Comparison of ENCODE assay signal across 9 cellular contexts in genomic region chr9:87792831-87793288, GRCh38.
DNase-seq lines count a peak whose midpoint lies in the region; ATAC-seq and TF ChIP-seq lines count a peak whose summit lies in the region.
"Had no signal": no experiment of that assay in that cellular context is flagged by ENCODE, and none has a peak within 500 bp of the region (broad histone marks: within the 10 kb centered on the region; RNA-seq: fewer than 3 reads in every experiment).

No MANE protein-coding gene starts in this region.

- no peak overlapping the region for H3K4me3 ChIP-seq in skin epidermis

- H3K4me1 ChIP-seq in foreskin keratinocyte: no peaks in the 10 kb centered on the region

- H3K27ac ChIP-seq in foreskin keratinocyte (no peak overlapping the region), skin epidermis (peak overlapping the region in 19 of 21 experiments; percentile 7 to 89 (median 57))

- H3K4me1 Mint-ChIP-seq in Calu3 (ENCODE audit: low read depth, unreplicated experiment): peaks cover 16% of the 10 kb centered on the region
- H3K4me1 Mint-ChIP-seq: memory B cell had no signal

- no peak overlapping the region for H3K4me3 Mint-ChIP-seq in Calu3 (ENCODE audit: low read depth, unreplicated experiment)
- H3K4me3 Mint-ChIP-seq: memory B cell had no signal

- TF ChIP-seq CTCF in Calu3 (IDR thresholded peaks at IDR 0.05; ENCODE audit: unreplicated experiment): peak; percentile 13
- TF ChIP-seq CTCF in foreskin keratinocyte (conservative IDR thresholded peaks at IDR 0.05): no peak

- peak overlapping the region; percentile 63 for H3K27ac Mint-ChIP-seq in Calu3 (ENCODE audit: unreplicated experiment)
- H3K27ac Mint-ChIP-seq: memory B cell had no signal

- no peaks in the 10 kb centered on the region for H3K27me3 ChIP-seq in foreskin keratinocyte

- H3K9me3 Mint-ChIP-seq in Calu3 (ENCODE audit: low read depth, unreplicated experiment): peaks cover 2% of the 10 kb centered on the region
- H3K9me3 Mint-ChIP-seq: memory B cell had no signal

- peak; percentile 69 for DNase-seq in Calu3
- DNase-seq in HUDEP-2 (lab: John Stamatoyannopoulos, UW; ENCODE audit: unreplicated experiment in 76 of 76): peak in 74 of 76 experiments; percentile 16 to 94 (median 86)
- peak; percentile 53 to 65 for DNase-seq in activated CD4-positive, alpha-beta T cell treated with anti-CD3 and anti-CD28 coated beads, Interleukin-2, amount 50 U/mL, for 48 hours
- DNase-seq in foreskin keratinocyte: no peak
- no peak for DNase-seq in occipital lobe (lab: John Stamatoyannopoulos, UW)
- no peak for DNase-seq in NCI-H748 treated with DMSO at 0.1 percent for 48 hours (lab: John Stamatoyannopoulos, UW)

- CTCF ChIA-PET in Calu3 (lab: Charles Lee): interaction anchor here (0.7 to 2.2 kb wide), 3 partner anchors 22 to 218 kb away, joined by 3 to 7 read pairs (median 4); partner anchors contain the start of gene CTSL

- BruUV-seq in Calu3 (replicated peaks; lab: Mats Ljungman, UMichigan): no TSS peak

- ATAC-seq in GM21526 (IDR thresholded peaks at IDR 0.05; ENCODE audit: low FRiP score, unreplicated experiment) (peak; percentile 99), foreskin keratinocyte (peak; percentile 50)

- intact Hi-C loops in Calu3 (cut with micrococcal nuclease; ENCODE audit: unreplicated experiment): no loop called here

- no peaks in the 10 kb centered on the region for H3K36me3 Mint-ChIP-seq in Calu3 (ENCODE audit: insufficient read depth, unreplicated experiment)
- H3K36me3 Mint-ChIP-seq: memory B cell had no signal

- no peaks in the 10 kb centered on the region for H3K27me3 Mint-ChIP-seq in Calu3 (ENCODE audit: unreplicated experiment)
- H3K27me3 Mint-ChIP-seq: memory B cell had no signal

Comparison
In these comparisons a context has a peak if more than half of its experiments do, and no peak if none do; other contexts are left out.
1. DNase-seq: peak in Calu3 (single experiment), HUDEP-2 (74 of 76) and activated CD4-positive, alpha-beta T cell treated with anti-CD3 and anti-CD28 coated beads, Interleukin-2, amount 50 U/mL, for 48 hours (2 of 2); none in foreskin keratinocyte (0 of 2), occipital lobe (single experiment) and NCI-H748 treated with DMSO at 0.1 percent for 48 hours (single experiment).